ENCODE assay signal across 1 cellular context in genomic region chr16:81480856-81481821, GRCh38.
TF ChIP-seq lines count a peak whose summit lies in the region.

No MANE protein-coding gene starts in this region.

TF ChIP-seq in HepG2, 621 proteins besides CTCF, POLR2A, EP300 and RAD21 (continued from another document and continues in another):
- TF ChIP-seq POGK (CRISPR knock-in tag; conservative IDR thresholded peaks at IDR 0.05): 0 out of 2 replicates have a peak, but pooled peaks have one; percentile 35
- no peak for TF ChIP-seq ZNF207 (IDR thresholded peaks at IDR 0.05; ENCODE audit: borderline replicate concordance)
- TF ChIP-seq, protein P1, sequence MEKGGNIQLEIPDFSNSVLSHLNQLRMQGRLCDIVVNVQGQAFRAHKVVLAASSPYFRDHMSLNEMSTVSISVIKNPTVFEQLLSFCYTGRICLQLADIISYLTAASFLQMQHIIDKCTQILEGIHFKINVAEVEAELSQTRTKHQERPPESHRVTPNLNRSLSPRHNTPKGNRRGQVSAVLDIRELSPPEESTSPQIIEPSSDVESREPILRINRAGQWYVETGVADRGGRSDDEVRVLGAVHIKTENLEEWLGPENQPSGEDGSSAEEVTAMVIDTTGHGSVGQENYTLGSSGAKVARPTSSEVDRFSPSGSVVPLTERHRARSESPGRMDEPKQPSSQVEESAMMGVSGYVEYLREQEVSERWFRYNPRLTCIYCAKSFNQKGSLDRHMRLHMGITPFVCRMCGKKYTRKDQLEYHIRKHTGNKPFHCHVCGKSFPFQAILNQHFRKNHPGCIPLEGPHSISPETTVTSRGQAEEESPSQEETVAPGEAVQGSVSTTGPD (CRISPR knock-in tag; IDR thresholded peaks at IDR 0.05): no peak
- peak; percentile 87 for TF ChIP-seq ZNF614 (CRISPR knock-in tag; IDR thresholded peaks at IDR 0.05; ENCODE audit: borderline replicate concordance)
- TF ChIP-seq, protein P2, sequence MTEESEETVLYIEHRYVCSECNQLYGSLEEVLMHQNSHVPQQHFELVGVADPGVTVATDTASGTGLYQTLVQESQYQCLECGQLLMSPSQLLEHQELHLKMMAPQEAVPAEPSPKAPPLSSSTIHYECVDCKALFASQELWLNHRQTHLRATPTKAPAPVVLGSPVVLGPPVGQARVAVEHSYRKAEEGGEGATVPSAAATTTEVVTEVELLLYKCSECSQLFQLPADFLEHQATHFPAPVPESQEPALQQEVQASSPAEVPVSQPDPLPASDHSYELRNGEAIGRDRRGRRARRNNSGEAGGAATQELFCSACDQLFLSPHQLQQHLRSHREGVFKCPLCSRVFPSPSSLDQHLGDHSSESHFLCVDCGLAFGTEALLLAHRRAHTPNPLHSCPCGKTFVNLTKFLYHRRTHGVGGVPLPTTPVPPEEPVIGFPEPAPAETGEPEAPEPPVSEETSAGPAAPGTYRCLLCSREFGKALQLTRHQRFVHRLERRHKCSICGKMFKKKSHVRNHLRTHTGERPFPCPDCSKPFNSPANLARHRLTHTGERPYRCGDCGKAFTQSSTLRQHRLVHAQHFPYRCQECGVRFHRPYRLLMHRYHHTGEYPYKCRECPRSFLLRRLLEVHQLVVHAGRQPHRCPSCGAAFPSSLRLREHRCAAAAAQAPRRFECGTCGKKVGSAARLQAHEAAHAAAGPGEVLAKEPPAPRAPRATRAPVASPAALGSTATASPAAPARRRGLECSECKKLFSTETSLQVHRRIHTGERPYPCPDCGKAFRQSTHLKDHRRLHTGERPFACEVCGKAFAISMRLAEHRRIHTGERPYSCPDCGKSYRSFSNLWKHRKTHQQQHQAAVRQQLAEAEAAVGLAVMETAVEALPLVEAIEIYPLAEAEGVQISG (CRISPR knock-in tag; IDR thresholded peaks at IDR 0.05): peak; percentile 73
- peak; percentile 90 for TF ChIP-seq ARID5B (CRISPR knock-in tag; IDR thresholded peaks at IDR 0.05)
- no peak for TF ChIP-seq PAWR (CRISPR knock-in tag; IDR thresholded peaks at IDR 0.05; ENCODE audit: borderline replicate concordance)
- TF ChIP-seq JUN (CRISPR knock-in tag; IDR thresholded peaks at IDR 0.05): no peak
- peak; percentile 53 to 60 for TF ChIP-seq NR2F1 (CRISPR knock-in tag; IDR thresholded peaks at IDR 0.05)
- TF ChIP-seq KLF9 (CRISPR knock-in tag; IDR thresholded peaks at IDR 0.05; ENCODE audit: low read depth): no peak
- TF ChIP-seq PRDM15 (CRISPR knock-in tag; IDR thresholded peaks at IDR 0.05): no peak
- peak; percentile 94 for TF ChIP-seq MED1 (CRISPR knock-in tag; IDR thresholded peaks at IDR 0.05)
- TF ChIP-seq, protein P3, sequence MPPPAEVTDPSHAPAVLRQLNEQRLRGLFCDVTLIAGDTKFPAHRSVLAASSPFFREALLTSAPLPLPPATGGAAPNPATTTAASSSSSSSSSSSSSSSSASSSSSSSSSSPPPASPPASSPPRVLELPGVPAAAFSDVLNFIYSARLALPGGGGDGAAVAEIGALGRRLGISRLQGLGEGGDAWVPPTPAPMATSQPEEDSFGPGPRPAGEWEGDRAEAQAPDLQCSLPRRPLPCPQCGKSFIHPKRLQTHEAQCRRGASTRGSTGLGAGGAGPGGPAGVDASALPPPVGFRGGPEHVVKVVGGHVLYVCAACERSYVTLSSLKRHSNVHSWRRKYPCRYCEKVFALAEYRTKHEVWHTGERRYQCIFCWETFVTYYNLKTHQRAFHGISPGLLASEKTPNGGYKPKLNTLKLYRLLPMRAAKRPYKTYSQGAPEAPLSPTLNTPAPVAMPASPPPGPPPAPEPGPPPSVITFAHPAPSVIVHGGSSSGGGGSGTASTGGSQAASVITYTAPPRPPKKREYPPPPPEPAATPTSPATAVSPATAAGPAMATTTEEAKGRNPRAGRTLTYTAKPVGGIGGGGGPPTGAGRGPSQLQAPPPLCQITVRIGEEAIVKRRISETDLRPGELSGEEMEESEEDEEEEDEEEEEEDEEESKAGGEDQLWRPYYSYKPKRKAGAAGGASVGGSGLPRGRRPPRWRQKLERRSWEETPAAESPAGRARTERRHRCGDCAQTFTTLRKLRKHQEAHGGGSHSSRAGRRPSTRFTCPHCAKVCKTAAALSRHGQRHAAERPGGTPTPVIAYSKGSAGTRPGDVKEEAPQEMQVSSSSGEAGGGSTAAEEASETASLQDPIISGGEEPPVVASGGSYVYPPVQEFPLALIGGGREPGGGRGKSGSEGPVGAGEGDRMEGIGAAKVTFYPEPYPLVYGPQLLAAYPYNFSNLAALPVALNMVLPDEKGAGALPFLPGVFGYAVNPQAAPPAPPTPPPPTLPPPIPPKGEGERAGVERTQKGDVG (CRISPR knock-in tag; IDR thresholded peaks at IDR 0.05; ENCODE audit: borderline replicate concordance): peak; percentile 85
- TF ChIP-seq GFI1 (CRISPR knock-in tag; IDR thresholded peaks at IDR 0.05; ENCODE audit: borderline replicate concordance): no peak
- no peak for TF ChIP-seq NFYC (CRISPR knock-in tag; IDR thresholded peaks at IDR 0.05)
- no peak for TF ChIP-seq NFAT5 (CRISPR knock-in tag; IDR thresholded peaks at IDR 0.05)
- no peak for TF ChIP-seq CHCHD3 (CRISPR knock-in tag; IDR thresholded peaks at IDR 0.05)
- TF ChIP-seq, protein P4, sequence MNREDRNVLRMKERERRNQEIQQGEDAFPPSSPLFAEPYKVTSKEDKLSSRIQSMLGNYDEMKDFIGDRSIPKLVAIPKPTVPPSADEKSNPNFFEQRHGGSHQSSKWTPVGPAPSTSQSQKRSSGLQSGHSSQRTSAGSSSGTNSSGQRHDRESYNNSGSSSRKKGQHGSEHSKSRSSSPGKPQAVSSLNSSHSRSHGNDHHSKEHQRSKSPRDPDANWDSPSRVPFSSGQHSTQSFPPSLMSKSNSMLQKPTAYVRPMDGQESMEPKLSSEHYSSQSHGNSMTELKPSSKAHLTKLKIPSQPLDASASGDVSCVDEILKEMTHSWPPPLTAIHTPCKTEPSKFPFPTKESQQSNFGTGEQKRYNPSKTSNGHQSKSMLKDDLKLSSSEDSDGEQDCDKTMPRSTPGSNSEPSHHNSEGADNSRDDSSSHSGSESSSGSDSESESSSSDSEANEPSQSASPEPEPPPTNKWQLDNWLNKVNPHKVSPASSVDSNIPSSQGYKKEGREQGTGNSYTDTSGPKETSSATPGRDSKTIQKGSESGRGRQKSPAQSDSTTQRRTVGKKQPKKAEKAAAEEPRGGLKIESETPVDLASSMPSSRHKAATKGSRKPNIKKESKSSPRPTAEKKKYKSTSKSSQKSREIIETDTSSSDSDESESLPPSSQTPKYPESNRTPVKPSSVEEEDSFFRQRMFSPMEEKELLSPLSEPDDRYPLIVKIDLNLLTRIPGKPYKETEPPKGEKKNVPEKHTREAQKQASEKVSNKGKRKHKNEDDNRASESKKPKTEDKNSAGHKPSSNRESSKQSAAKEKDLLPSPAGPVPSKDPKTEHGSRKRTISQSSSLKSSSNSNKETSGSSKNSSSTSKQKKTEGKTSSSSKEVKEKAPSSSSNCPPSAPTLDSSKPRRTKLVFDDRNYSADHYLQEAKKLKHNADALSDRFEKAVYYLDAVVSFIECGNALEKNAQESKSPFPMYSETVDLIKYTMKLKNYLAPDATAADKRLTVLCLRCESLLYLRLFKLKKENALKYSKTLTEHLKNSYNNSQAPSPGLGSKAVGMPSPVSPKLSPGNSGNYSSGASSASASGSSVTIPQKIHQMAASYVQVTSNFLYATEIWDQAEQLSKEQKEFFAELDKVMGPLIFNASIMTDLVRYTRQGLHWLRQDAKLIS (CRISPR knock-in tag; IDR thresholded peaks at IDR 0.05): no peak
- no peak for TF ChIP-seq ZNF674 (CRISPR knock-in tag; IDR thresholded peaks at IDR 0.05; ENCODE audit: low read depth)
